ENCODE assay signal across 1 cellular context in genomic region chr12:113392988-113393579, GRCh38.
A peak's percentile ranks its signal among the peaks of the same experiment; 100 is the strongest.
TF ChIP-seq lines count a peak whose summit lies in the region.

No MANE protein-coding gene starts in this region.

TF ChIP-seq in GM12878, 131 proteins besides CTCF, POLR2A, EP300 and RAD21:
- TF ChIP-seq CEBPB (IDR thresholded peaks at IDR 0.05; ENCODE audit: borderline replicate concordance in 1 of 2, low read depth in 2 of 2, low read length in 2 of 2) (no peak), RUNX3 (IDR thresholded peaks at IDR 0.05; ENCODE audit: low read length) (peak; percentile 32; the same call in 1 of the 2 replicates), TARDBP (IDR thresholded peaks at IDR 0.05; ENCODE audit: borderline replicate concordance) (no peak), PAX5 (IDR thresholded peaks at IDR 0.05; ENCODE audit: borderline replicate concordance, low read depth, low read length) (peak; percentile 86), PKNOX1 (IDR thresholded peaks at IDR 0.05) (no peak), GATAD2B (conservative IDR thresholded peaks at IDR 0.05; ENCODE audit: low read depth) (no peak)
